In genomic region chr5:76522103-76522942, GRCh38 we compare ENCODE assay signal across 1 cellular context.
A peak's percentile ranks its signal among the peaks of the same experiment; 100 is the strongest.
TF ChIP-seq lines count a peak whose summit lies in the region.

No MANE protein-coding gene starts in this region.

TF ChIP-seq in HepG2, 621 proteins besides CTCF, POLR2A, EP300 and RAD21 (continued from another document):
- peak; percentile 79 for TF ChIP-seq ZNF362 (CRISPR knock-in tag; IDR thresholded peaks at IDR 0.05; ENCODE audit: borderline replicate concordance)
- TF ChIP-seq TOE1 (CRISPR knock-in tag; IDR thresholded peaks at IDR 0.05): no peak
- no peak for TF ChIP-seq FOXK1 (CRISPR knock-in tag; IDR thresholded peaks at IDR 0.05; ENCODE audit: borderline replicate concordance, low read depth)
- TF ChIP-seq HOMEZ (CRISPR knock-in tag; IDR thresholded peaks at IDR 0.05; ENCODE audit: low read depth): peak; percentile 16; the same call in 1 of the 2 replicates
- TF ChIP-seq PAXIP1 (CRISPR knock-in tag; conservative IDR thresholded peaks at IDR 0.05): peak; percentile 47; the same call in 1 of the 2 replicates
- TF ChIP-seq ONECUT2 (CRISPR knock-in tag; IDR thresholded peaks at IDR 0.05): peak; percentile 62; the same call in 1 of the 2 replicates
- TF ChIP-seq ZNF441 (CRISPR knock-in tag; IDR thresholded peaks at IDR 0.05; ENCODE audit: borderline replicate concordance): peak; percentile 98
- peak; percentile 32; the same call in 1 of the 2 replicates for TF ChIP-seq ZNF501 (CRISPR knock-in tag; IDR thresholded peaks at IDR 0.05)
- no peak for TF ChIP-seq RBAK (CRISPR knock-in tag; IDR thresholded peaks at IDR 0.05)
- peak; percentile 23; the same call in 1 of the 2 replicates for TF ChIP-seq RXRB (CRISPR knock-in tag; IDR thresholded peaks at IDR 0.05; ENCODE audit: borderline replicate concordance)
- peak; percentile 93 for TF ChIP-seq HNRNPUL1 (IDR thresholded peaks at IDR 0.05; ENCODE audit: low read depth, low read length)
- peak; percentile 52; the same call in 1 of the 2 replicates for TF ChIP-seq EHMT2 (IDR thresholded peaks at IDR 0.05; ENCODE audit: borderline replicate concordance, low read depth, low read length)
- TF ChIP-seq ZMYM2 (CRISPR knock-in tag; IDR thresholded peaks at IDR 0.05): 0 out of 2 replicates have a peak, but pooled peaks have one; percentile 38
- peak; percentile 46 for TF ChIP-seq GATAD2A (CRISPR knock-in tag; IDR thresholded peaks at IDR 0.05)
- peak; percentile 62 for TF ChIP-seq POGZ (CRISPR knock-in tag; IDR thresholded peaks at IDR 0.05)
